In genomic region chr3:182796310-182796709, GRCh38 we compare ENCODE assay signal across 1 cellular context.
TF ChIP-seq lines count a peak whose summit lies in the region.

No MANE protein-coding gene starts in this region.

TF ChIP-seq in WTC11, 78 proteins besides CTCF, POLR2A, EP300 and RAD21 (continued from another document):
- no peak for TF ChIP-seq ZSCAN18 (CRISPR knock-in tag; IDR thresholded peaks at IDR 0.05)
- no peak for TF ChIP-seq OVOL2 (CRISPR knock-in tag; IDR thresholded peaks at IDR 0.05; ENCODE audit: borderline replicate concordance)
- TF ChIP-seq MLX (CRISPR knock-in tag; IDR thresholded peaks at IDR 0.05) = no peak
